Comparison of ENCODE assay signal across 9 cellular contexts in the genomic region with DNA sequence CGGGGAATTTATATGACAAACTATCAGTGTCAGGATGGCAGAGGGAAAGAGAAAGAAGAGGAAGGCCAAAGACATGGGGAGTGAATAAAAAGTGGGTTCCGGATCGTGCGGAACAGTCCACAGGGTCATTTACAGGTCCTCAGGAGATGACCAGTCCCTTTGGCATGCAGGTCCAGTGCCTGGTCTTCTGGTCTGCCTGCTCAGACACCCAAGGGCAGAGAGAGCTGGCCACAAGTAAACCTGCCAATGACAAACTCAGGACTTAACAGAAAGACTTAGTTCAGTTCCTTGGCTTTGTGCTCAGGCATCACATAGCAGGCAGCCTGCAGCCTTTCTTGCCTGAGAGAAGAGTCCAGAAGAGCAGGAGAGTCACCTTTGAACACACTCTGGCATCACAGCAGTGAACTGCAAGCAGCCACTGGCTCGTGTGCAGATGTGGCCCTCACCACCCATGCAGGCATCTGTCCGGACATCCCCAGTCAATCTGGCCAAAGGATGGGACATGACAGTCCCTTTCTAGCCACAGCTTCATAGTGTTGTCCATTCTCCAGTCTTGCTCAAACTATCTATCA. TPM values are rescaled to one million over a fixed set of nuclear protein-coding genes. Genes with fewer than 3 reads are reported as not detected.
DNase-seq lines count a peak whose midpoint lies in the region; ATAC-seq and TF ChIP-seq lines count a peak whose summit lies in the region.
"Had no signal": no experiment of that assay in that cellular context is flagged by ENCODE, and none has a peak within 500 bp of the region (broad histone marks: within the 10 kb centered on the region; RNA-seq: fewer than 3 reads in every experiment).

No MANE protein-coding gene starts in this region.

- peak overlapping the region; percentile 63 for H3K27ac Mint-ChIP-seq in activated T-cell treated with anti-CD3 and anti-CD28 coated beads, Interleukin-2, amount 50 U/mL, for 24 hours
- H3K27ac Mint-ChIP-seq in activated naive CD8-positive, alpha-beta T cell treated with anti-CD3 and anti-CD28 coated beads for 36 hours = peak overlapping the region; percentile 47

- H3K27me3 Mint-ChIP-seq in activated T-cell treated with anti-CD3 and anti-CD28 coated beads, Interleukin-2, amount 50 U/mL, for 24 hours = no peaks in the 10 kb centered on the region
- no peaks in the 10 kb centered on the region for H3K27me3 Mint-ChIP-seq in activated naive CD8-positive, alpha-beta T cell treated with anti-CD3 and anti-CD28 coated beads for 36 hours

- H3K4me1 Mint-ChIP-seq in activated T-cell treated with anti-CD3 and anti-CD28 coated beads, Interleukin-2, amount 50 U/mL, for 24 hours (ENCODE audit: low read depth) = peaks cover 20% of the 10 kb centered on the region
- H3K4me1 Mint-ChIP-seq in activated naive CD8-positive, alpha-beta T cell treated with anti-CD3 and anti-CD28 coated beads for 36 hours = peaks cover 29% of the 10 kb centered on the region

- H3K36me3 Mint-ChIP-seq in activated T-cell treated with anti-CD3 and anti-CD28 coated beads, Interleukin-2, amount 50 U/mL, for 24 hours (ENCODE audit: low read depth) = peaks cover 66% of the 10 kb centered on the region
- H3K36me3 Mint-ChIP-seq in activated naive CD8-positive, alpha-beta T cell treated with anti-CD3 and anti-CD28 coated beads for 36 hours = peaks cover 20% of the 10 kb centered on the region

- peak overlapping the region in 1 of 12 donors; percentile 18 for H3K4me3 ChIP-seq in heart left ventricle
- H3K4me3 ChIP-seq in gastrocnemius medialis = peak overlapping the region in 1 of 4 donors; percentile 45

- TF ChIP-seq CTCF in heart left ventricle (IDR thresholded peaks at IDR 0.05) (no peak), gastrocnemius medialis (IDR thresholded peaks at IDR 0.05 in 4 of 5, conservative IDR thresholded peaks at IDR 0.05 in 1 of 5) (no peak)

- H3K27ac ChIP-seq in heart left ventricle (peak overlapping the region in 11 of 12 donors; percentile 59 to 96 (median 71)), gastrocnemius medialis (peak overlapping the region; percentile 94 to 99 (median 96))

- no peak overlapping the region for H3K4me3 Mint-ChIP-seq in activated T-cell treated with anti-CD3 and anti-CD28 coated beads, Interleukin-2, amount 50 U/mL, for 24 hours
- no peak overlapping the region for H3K4me3 Mint-ChIP-seq in activated naive CD8-positive, alpha-beta T cell treated with anti-CD3 and anti-CD28 coated beads for 36 hours

- no peaks in the 10 kb centered on the region for H3K27me3 ChIP-seq in heart left ventricle
- no peaks in the 10 kb centered on the region for H3K27me3 ChIP-seq in gastrocnemius medialis

- H3K4me1 ChIP-seq in heart left ventricle (peaks cover 2 to 88% (median 67%) of the 10 kb centered on the region in 12 donors), gastrocnemius medialis (peaks cover 78 to 86% of the 10 kb centered on the region in 2 donors)

- WGBS in heart left ventricle, 4 donors = 53 to 68% (median 63%) methylated on average over 6 of the region's 6 CpGs

- DNase-seq in activated T-cell treated with anti-CD3 and anti-CD28 coated beads, Interleukin-2, amount 50 U/mL, for 24 hours = no peak
- DNase-seq in activated T-cell treated with anti-CD3 and anti-CD28 coated beads, Interleukin-2, amount 50 U/mL, for 48 hours = no peak
- no peak for DNase-seq in activated naive CD8-positive, alpha-beta T cell treated with anti-CD3 and anti-CD28 coated beads for 36 hours
- DNase-seq in heart left ventricle = peak in 4 of 5 donors; percentile 55 to 82 (median 68)
- DNase-seq in gastrocnemius medialis = peak; percentile 90 to 98
- DNase-seq in germinal center (ENCODE audit: low spot score) = no peak
- DNase-seq: DND-41 had no signal

- no peaks in the 10 kb centered on the region for H3K9me3 Mint-ChIP-seq in activated T-cell treated with anti-CD3 and anti-CD28 coated beads, Interleukin-2, amount 50 U/mL, for 24 hours
- H3K9me3 Mint-ChIP-seq in activated naive CD8-positive, alpha-beta T cell treated with anti-CD3 and anti-CD28 coated beads for 36 hours = no peaks in the 10 kb centered on the region

- intact Hi-C loops in heart left ventricle (cut with DNase I) = loop anchor here in 4 of 10 donors (5.0 kb wide), 2 partner anchors 40 to 45 kb away; a partner anchor contains a TSS
- intact Hi-C loops in gastrocnemius medialis (cut with DNase I; ENCODE audit: low total_unique reads) = loop anchor here (10.0 kb wide), 1 partner anchor 383 kb away; a partner anchor contains a TSS

- H3K36me3 ChIP-seq in heart left ventricle = peaks cover 0 to 55% (median 51%) of the 10 kb centered on the region in 9 donors
- H3K36me3 ChIP-seq in gastrocnemius medialis = peaks cover 0 to 22% of the 10 kb centered on the region in 2 donors

- TF ChIP-seq POLR2A in heart left ventricle (IDR thresholded peaks at IDR 0.05) = peak in 1 of 2 donors; percentile 13
- TF ChIP-seq POLR2A in gastrocnemius medialis (IDR thresholded peaks at IDR 0.05) = no peak

- in situ Hi-C loops in gastrocnemius medialis (cut with MboI; ENCODE audit: low sequenced_read_pairs in 4 of 4) = loop anchor here in 2 of 4 donors (10.0 to 25.0 kb wide), 3 partner anchors 47 to 240 kb away; a partner anchor contains a TSS

- ATAC-seq in heart left ventricle (peak; percentile 71 to 77 (median 74)), gastrocnemius medialis (peak; percentile 90 to 92), HG02884 (IDR thresholded peaks at IDR 0.05; ENCODE audit: unreplicated experiment) (no peak), GM21723 (IDR thresholded peaks at IDR 0.05; ENCODE audit: unreplicated experiment) (no peak)

- H3K9me3 ChIP-seq in heart left ventricle = no peaks in the 10 kb centered on the region
- H3K9me3 ChIP-seq in gastrocnemius medialis = no peaks in the 10 kb centered on the region

RNA-seq across cellular contexts. Expression of a gene that starts 14.0 kb away (rescaled TPM):
- 10 to 100 TPM; 17.4 to 21.2 TPM for total RNA-seq in activated naive CD8-positive, alpha-beta T cell treated with anti-CD3 and anti-CD28 coated beads for 36 hours
- total RNA-seq in heart left ventricle = 100 to 1,000 TPM in 5 of 9 donors, 10 to 100 TPM in 4; 71.8 to 134 (median 103) TPM
- polyA plus RNA-seq in heart left ventricle = 100 to 1,000 TPM in 1 of 2 donors, 10 to 100 TPM in 1; 18.6 to 124 TPM
- 10 to 100 TPM; 27.1 to 38.8 (median 30.9) TPM for total RNA-seq in gastrocnemius medialis

RNA-seq across cellular contexts. Expression of a gene that starts 14.2 kb away (rescaled TPM):
- total RNA-seq in activated naive CD8-positive, alpha-beta T cell treated with anti-CD3 and anti-CD28 coated beads for 36 hours = 10 to 100 TPM; 69.7 to 73.9 TPM
- total RNA-seq in heart left ventricle (100 to 1,000 TPM in 2 of 9 donors, 10 to 100 TPM in 7; 57.7 to 109 (median 68.7) TPM), gastrocnemius medialis (100 to 1,000 TPM in 1 of 4 donors, 10 to 100 TPM in 3; 73.5 to 102 (median 95.6) TPM)
- polyA plus RNA-seq in heart left ventricle = 10 to 100 TPM; 20.5 to 94.0 TPM

RNA-seq across cellular contexts. Expression of a gene that starts 43.2 kb away (rescaled TPM):
- total RNA-seq in activated naive CD8-positive, alpha-beta T cell treated with anti-CD3 and anti-CD28 coated beads for 36 hours = 100 to 1,000 TPM; 229 to 231 TPM
- total RNA-seq in heart left ventricle (100 to 1,000 TPM; 148 to 526 (median 188) TPM), gastrocnemius medialis (100 to 1,000 TPM; 237 to 512 (median 313) TPM)
- 100 to 1,000 TPM in 1 of 2 donors, 10 to 100 TPM in 1; 58.3 to 520 TPM for polyA plus RNA-seq in heart left ventricle

RNA-seq across cellular contexts. Expression of a gene that starts 53.5 kb away (rescaled TPM):
- total RNA-seq in activated naive CD8-positive, alpha-beta T cell treated with anti-CD3 and anti-CD28 coated beads for 36 hours = 100 to 1,000 TPM; 196 to 202 TPM
- 10 to 100 TPM; 54.6 to 85.5 (median 66.6) TPM for total RNA-seq in heart left ventricle
- 10 to 100 TPM; 38.8 to 71.2 TPM for polyA plus RNA-seq in heart left ventricle
- 10 to 100 TPM; 51.1 to 89.8 (median 67.4) TPM for total RNA-seq in gastrocnemius medialis

Comparison
In these comparisons a context has a peak if more than half of its experiments do, and no peak if none do; other contexts are left out.
1. DNase-seq: peak in heart left ventricle (4 of 5) and gastrocnemius medialis (2 of 2); none in activated T-cell treated with anti-CD3 and anti-CD28 coated beads, Interleukin-2, amount 50 U/mL, for 24 hours (single experiment), activated T-cell treated with anti-CD3 and anti-CD28 coated beads, Interleukin-2, amount 50 U/mL, for 48 hours (0 of 2), activated naive CD8-positive, alpha-beta T cell treated with anti-CD3 and anti-CD28 coated beads for 36 hours (single experiment) and germinal center (single experiment).
2. ATAC-seq: peak in heart left ventricle (4 of 4) and gastrocnemius medialis (2 of 2); none in HG02884 (single experiment) and GM21723 (single experiment).